8 cellular contexts compared by ENCODE assay signal in the genomic region with DNA sequence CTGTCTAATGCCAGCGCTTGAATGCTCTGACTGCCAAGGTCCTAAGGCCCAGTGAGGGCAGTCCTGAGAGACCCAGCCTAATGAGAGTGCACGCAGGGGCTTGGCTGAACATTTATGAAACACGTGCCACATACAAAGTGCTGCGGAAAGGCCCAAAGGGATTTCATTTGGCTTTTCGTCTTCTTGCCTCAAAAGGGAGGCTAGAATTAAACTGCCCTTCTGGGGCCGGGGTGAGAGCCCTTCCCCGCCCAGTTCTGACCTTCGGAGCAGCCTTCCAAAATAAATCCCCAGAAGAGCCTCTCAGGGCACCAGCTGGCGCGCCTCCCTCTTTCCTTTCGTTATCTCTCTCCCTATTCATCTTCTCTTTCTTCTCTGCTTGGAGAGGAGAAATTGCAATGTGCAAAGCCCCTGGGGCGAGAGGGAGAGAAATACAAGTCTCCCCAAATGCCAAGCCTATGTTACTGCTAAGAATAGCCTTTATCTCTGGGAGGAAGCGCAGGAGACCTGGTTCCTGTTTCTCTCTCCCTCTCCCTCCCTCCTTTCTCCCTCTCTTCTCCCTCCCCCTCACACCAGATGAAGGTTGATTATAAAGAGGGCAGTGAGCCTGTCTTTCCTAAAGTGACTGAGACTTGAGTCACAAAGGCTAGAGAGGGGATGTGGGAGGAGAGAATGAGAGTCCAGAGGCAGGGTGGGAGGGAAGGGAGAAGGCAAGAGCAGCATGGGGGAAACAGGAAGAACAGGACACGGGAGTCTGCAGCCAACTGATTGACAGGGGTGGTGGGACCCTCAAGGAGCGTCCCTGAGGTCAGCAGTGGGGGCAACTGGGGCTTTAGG. TPM values are rescaled to one million over a fixed set of nuclear protein-coding genes. Genes with fewer than 3 reads are reported as not detected.
DNase-seq lines count a peak whose midpoint lies in the region; ATAC-seq and TF ChIP-seq lines count a peak whose summit lies in the region.

No MANE protein-coding gene starts in this region.

- peaks cover 5% of the 10 kb centered on the region for H3K27me3 Mint-ChIP-seq in memory B cell

- TF ChIP-seq POLR2A in tibial nerve (IDR thresholded peaks at IDR 0.05) = no peak
- no peak for TF ChIP-seq POLR2A in erythroblast (IDR thresholded peaks at IDR 0.05; ENCODE audit: low read length)

- no peaks in the 10 kb centered on the region for H3K36me3 Mint-ChIP-seq in memory B cell

- H3K4me1 ChIP-seq in tibial nerve = peaks cover 0 to 61% (median 6%) of the 10 kb centered on the region in 4 donors

- TF ChIP-seq EP300 in tibial nerve (IDR thresholded peaks at IDR 0.05) = no peak

- H3K27ac ChIP-seq in dorsolateral prefrontal cortex = peak overlapping the region in 58 of 59 donors; percentile 68 to 99 (median 91)
- peak overlapping the region; percentile 76 to 92 (median 88) for H3K27ac ChIP-seq in tibial nerve

- H3K9me3 Mint-ChIP-seq in memory B cell = no peaks in the 10 kb centered on the region

- ATAC-seq in GM21526 (IDR thresholded peaks at IDR 0.05; ENCODE audit: low FRiP score, unreplicated experiment) = peak; percentile 18
- peak; percentile 27 for ATAC-seq in memory B cell (ENCODE audit: low read depth)

- H3K4me3 ChIP-seq in dorsolateral prefrontal cortex = peak overlapping the region in 57 of 59 donors; percentile 20 to 79 (median 62)
- H3K4me3 ChIP-seq in tibial nerve = peak overlapping the region; percentile 22 to 56 (median 41)

- no peaks in the 10 kb centered on the region for H3K9me3 ChIP-seq in tibial nerve

- peak in 21 of 56 donors; percentile 0 to 60 (median 29) for TF ChIP-seq CTCF in dorsolateral prefrontal cortex (IDR thresholded peaks at IDR 0.05 in 54 of 56, conservative IDR thresholded peaks at IDR 0.05 in 2 of 56; ENCODE audit: low read depth in 1 of 56, partially characterized antibody in 56 of 56)
- TF ChIP-seq CTCF in tibial nerve (IDR thresholded peaks at IDR 0.05) = peak in 1 of 5 experiments; percentile 8

- peak overlapping the region; percentile 74 for H3K4me3 Mint-ChIP-seq in memory B cell

- H3K27ac Mint-ChIP-seq in memory B cell = peak overlapping the region; percentile 96

- 5 to 13% methylated on average over 15 of the region's 15 CpGs for WGBS in tibial nerve, 2 donors

- no peaks in the 10 kb centered on the region for H3K36me3 ChIP-seq in tibial nerve

- no peaks in the 10 kb centered on the region for H3K27me3 ChIP-seq in dorsolateral prefrontal cortex
- no peaks in the 10 kb centered on the region for H3K27me3 ChIP-seq in tibial nerve

- peak; percentile 90 for DNase-seq in EH (ENCODE audit: low read depth)
- DNase-seq in HS-5 (ENCODE audit: low read depth) = peak; percentile 85
- DNase-seq in SK-N-DZ (ENCODE audit: low spot score) = peak; percentile 79
- peak in 2 of 10 donors; percentile 56 to 60 for DNase-seq in dorsolateral prefrontal cortex
- peak; percentile 11 to 26 for DNase-seq in memory B cell (ENCODE audit: low spot score in 2 of 2)
- peak in 1 of 2 donors; percentile 25 for DNase-seq in tibial nerve (ENCODE audit: low spot score in 2 of 2)
- no peak for DNase-seq in erythroblast (lab: John Stamatoyannopoulos, UW)

- H3K4me1 Mint-ChIP-seq in memory B cell = peaks cover 14% of the 10 kb centered on the region

- intact Hi-C loops in dorsolateral prefrontal cortex (cut with DNase I) = loop anchor here (1.0 to 10.0 kb wide), 12 partner anchors 138 to 667 kb away; a partner anchor contains a TSS

RNA-seq across cellular contexts. Expression of a gene that starts 36.7 kb away (rescaled TPM):
- polyA plus RNA-seq in SK-N-DZ (2014; cell fraction: cytosol; rRNA removed) = 123 and 141 TPM in 2 replicates
- polyA plus RNA-seq in SK-N-DZ (2014; cell fraction: nucleus; rRNA removed) = 116 and 119 TPM in 2 replicates
- total RNA-seq in dorsolateral prefrontal cortex (100 to 1,000 TPM in 106 of 120 experiments, 10 to 100 TPM in 14; 75.5 to 170 (median 127) TPM), tibial nerve (10 to 100 TPM; 44.1 to 58.8 (median 49.7) TPM)

Comparison
In these comparisons a context has a peak if more than half of its experiments do, and no peak if none do; other contexts are left out.
1. DNase-seq: peak in EH (single experiment), HS-5 (single experiment), SK-N-DZ (single experiment) and memory B cell (2 of 2); none in erythroblast (0 of 2).